Comparison of ENCODE assay signal across 16 cellular contexts in the genomic region with DNA sequence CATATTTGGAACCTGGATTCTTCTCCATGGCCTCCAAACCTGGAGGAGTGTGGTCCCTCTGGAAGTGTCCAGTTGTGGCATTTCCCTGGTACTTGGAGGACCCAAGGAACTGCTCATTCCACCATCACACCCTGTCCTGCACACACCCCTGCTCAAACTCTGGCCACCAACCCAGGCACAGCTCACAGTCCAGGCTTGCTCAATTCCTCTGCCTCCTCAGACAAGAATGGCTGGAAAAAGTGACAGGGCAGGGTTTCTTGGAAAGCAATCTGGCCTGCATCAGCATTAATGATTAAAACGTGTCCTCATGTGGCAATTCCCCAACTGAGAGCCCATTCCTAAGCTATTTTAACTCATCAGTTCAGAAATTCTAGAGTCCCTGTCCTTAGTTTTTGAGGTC. TPM values are rescaled to one million over a fixed set of nuclear protein-coding genes. Genes with fewer than 3 reads are reported as not detected.
DNase-seq lines count a peak whose midpoint lies in the region; ATAC-seq and TF ChIP-seq lines count a peak whose summit lies in the region.
"Had no signal": no experiment of that assay in that cellular context is flagged by ENCODE, and none has a peak within 500 bp of the region (broad histone marks: within the 10 kb centered on the region; RNA-seq: fewer than 3 reads in every experiment).

No MANE protein-coding gene starts in this region.

- no peak overlapping the region for H3K4me3 Mint-ChIP-seq in CD8-positive, alpha-beta T cell
- H3K4me3 Mint-ChIP-seq: activated T-cell treated with anti-CD3 and anti-CD28 coated beads, Interleukin-2, amount 50 U/mL, for 72 hours had no signal

- intact Hi-C loops in left ventricle myocardium superior (cut with micrococcal nuclease) = no loop called here
- intact Hi-C loops in psoas muscle (cut with DNase I) = no loop called here
- intact Hi-C loops in CD8-positive, alpha-beta T cell (cut with DNase I, micrococcal nuclease) = no loop called here

- POLR2A ChIA-PET in CD8-positive, alpha-beta T cell (lab: Charles Lee) = no interaction called here

- CTCF ChIA-PET in CD8-positive, alpha-beta T cell (lab: Charles Lee) = no interaction called here

- H3K27me3 Mint-ChIP-seq in CD8-positive, alpha-beta T cell (ENCODE audit: low read depth) = no peaks in the 10 kb centered on the region

- ATAC-seq in left ventricle myocardium superior = peak; percentile 84
- ATAC-seq in psoas muscle = peak in 3 of 4 donors; percentile 62 to 73 (median 63)
- ATAC-seq in CD8-positive, alpha-beta T cell = no peak
- ATAC-seq in HG03097 (IDR thresholded peaks at IDR 0.05; ENCODE audit: low FRiP score, unreplicated experiment) = no peak
- ATAC-seq: A549; activated T-cell treated with anti-CD3 and anti-CD28 coated beads, Interleukin-2, amount 50 U/mL, for 72 hours had no signal

- H3K4me1 Mint-ChIP-seq in CD8-positive, alpha-beta T cell (ENCODE audit: low read depth) = no peaks in the 10 kb centered on the region

- no peaks in the 10 kb centered on the region for H3K9me3 ChIP-seq in psoas muscle
- H3K9me3 ChIP-seq in CD8-positive, alpha-beta T cell (ENCODE audit: low read length) = no peaks in the 10 kb centered on the region
- H3K9me3 ChIP-seq: A549 had no signal

- DNase-seq in AG08396 (ENCODE audit: low spot score) = peak; percentile 58
- DNase-seq in cardiac fibroblast (ENCODE audit: low read depth in 2 of 2) = peak; percentile 65 to 66
- peak; percentile 45 for DNase-seq in left ventricle myocardium superior
- DNase-seq in psoas muscle = peak; percentile 69 to 80
- DNase-seq in NCI-H187 treated with DMSO at 0.1 percent for 48 hours (lab: John Stamatoyannopoulos, UW) = no peak
- no peak for DNase-seq in CD8-positive, alpha-beta T cell
- DNase-seq in NCI-H524 (lab: John Stamatoyannopoulos, UW) = no peak
- DNase-seq: activated CD4-positive, alpha-beta T cell treated with anti-CD3 and anti-CD28 coated beads, Interleukin-2, amount 50 U/mL, for 4 hours; activated T-cell treated with anti-CD3 and anti-CD28 coated beads, Interleukin-2, amount 50 U/mL, for 72 hours; anterior cingulate cortex; COR-L47; NCI-H510A treated with DMSO at 0.1 percent for 48 hours; nucleus accumbens; stimulated activated CD4-positive, alpha-beta T cell treated with anti-CD3 and anti-CD28 coated beads, Interleukin-12 subunit alpha, Interleukin-12 subunit beta, amount 100 ng/mL, for 4 hours had no signal

- no peak overlapping the region for H3K27ac ChIP-seq in psoas muscle
- H3K27ac ChIP-seq in CD8-positive, alpha-beta T cell (ENCODE audit: low read depth, low read length) = no peak overlapping the region
- H3K27ac ChIP-seq: A549 had no signal

- H3K36me3 ChIP-seq in psoas muscle (ENCODE audit: insufficient read depth in 1 of 2, low read depth in 1 of 2) = no peaks in the 10 kb centered on the region
- H3K36me3 ChIP-seq in CD8-positive, alpha-beta T cell (ENCODE audit: insufficient read depth, low read length) = no peaks in the 10 kb centered on the region

- no peaks in the 10 kb centered on the region for H3K27me3 ChIP-seq in psoas muscle (ENCODE audit: insufficient read depth in 3 of 3, low read length in 2 of 3)
- H3K27me3 ChIP-seq in CD8-positive, alpha-beta T cell (ENCODE audit: insufficient read depth, low read length) = no peaks in the 10 kb centered on the region

- H3K4me3 ChIP-seq in cardiac fibroblast (replicated peaks in 1 of 2; ENCODE audit: low read depth in 2 of 2, low read length in 2 of 2) (no peak overlapping the region), psoas muscle (no peak overlapping the region)
- H3K4me3 ChIP-seq in CD8-positive, alpha-beta T cell (ENCODE audit: low read depth, low read length) = no peak overlapping the region
- H3K4me3 ChIP-seq: A549 had no signal

- TF ChIP-seq CTCF in cardiac fibroblast (IDR thresholded peaks at IDR 0.05; ENCODE audit: low read depth, low read length) (no peak), psoas muscle (IDR thresholded peaks at IDR 0.05) (no peak)
- TF ChIP-seq CTCF in CD8-positive, alpha-beta T cell (IDR thresholded peaks at IDR 0.05) = no peak

- H3K36me3 Mint-ChIP-seq in CD8-positive, alpha-beta T cell = no peaks in the 10 kb centered on the region

- peaks cover 4% of the 10 kb centered on the region for H3K9me3 Mint-ChIP-seq in CD8-positive, alpha-beta T cell
- H3K9me3 Mint-ChIP-seq: activated T-cell treated with anti-CD3 and anti-CD28 coated beads, Interleukin-2, amount 50 U/mL, for 72 hours had no signal

- WGBS in psoas muscle, 3 donors = 3 to 27% (median 7%) methylated on average over 1 of the region's 1 CpG

- H3K27ac Mint-ChIP-seq in CD8-positive, alpha-beta T cell = no peak overlapping the region
- H3K27ac Mint-ChIP-seq: activated T-cell treated with anti-CD3 and anti-CD28 coated beads, Interleukin-2, amount 50 U/mL, for 72 hours had no signal

- H3K4me1 ChIP-seq in psoas muscle = no peaks in the 10 kb centered on the region
- no peaks in the 10 kb centered on the region for H3K4me1 ChIP-seq in CD8-positive, alpha-beta T cell (ENCODE audit: insufficient read depth, low read length)
- H3K4me1 ChIP-seq: A549 had no signal

RNA-seq across cellular contexts. Expression of gene TPST1, which starts 17.2 kb away (rescaled TPM):
- total RNA-seq in left ventricle myocardium superior = 6.0 TPM
- 1 to 10 TPM; 2.5 to 4.5 (median 2.9) TPM for total RNA-seq in psoas muscle
- polyA plus RNA-seq in psoas muscle = 1 to 10 TPM; 1.8 to 3.1 (median 2.8) TPM
- total RNA-seq in CD8-positive, alpha-beta T cell = 1 to 10 TPM; 4.3 to 6.6 TPM

Comparison
In these comparisons a context has a peak if more than half of its experiments do, and no peak if none do; other contexts are left out.
1. DNase-seq: peak in AG08396 (single experiment), cardiac fibroblast (2 of 2), left ventricle myocardium superior (single experiment) and psoas muscle (2 of 2); none in NCI-H187 treated with DMSO at 0.1 percent for 48 hours (single experiment), CD8-positive, alpha-beta T cell (0 of 7) and NCI-H524 (0 of 2).
2. ATAC-seq: peak in left ventricle myocardium superior (single experiment) and psoas muscle (3 of 4); none in CD8-positive, alpha-beta T cell (single experiment) and HG03097 (single experiment).